8 cellular contexts compared by ENCODE assay signal in the genomic region with DNA sequence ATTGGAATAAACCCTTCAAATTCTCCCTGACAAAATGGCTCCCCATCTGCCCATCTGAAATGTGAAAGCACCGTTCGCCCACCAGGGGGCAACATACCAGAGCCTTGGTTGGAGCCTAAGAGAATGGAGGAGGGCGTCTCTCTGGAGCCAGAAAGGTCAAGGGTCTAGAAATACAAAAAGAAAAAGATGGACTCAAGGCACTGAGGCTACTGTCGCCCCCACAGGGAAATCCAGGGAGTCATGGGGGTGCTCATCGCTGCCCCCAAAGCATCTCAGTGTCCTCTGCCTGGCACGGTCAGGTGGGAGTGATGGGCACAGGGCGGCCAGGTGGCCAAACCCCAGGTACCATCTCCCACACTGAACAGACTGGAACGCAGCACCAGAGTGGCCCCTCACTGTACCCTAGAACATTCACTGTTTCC.
DNase-seq lines count a peak whose midpoint lies in the region; ATAC-seq, FAIRE-seq and TF ChIP-seq lines count a peak whose summit lies in the region.

No MANE protein-coding gene starts in this region.

- FAIRE-seq in kidney (lab: Jason Lieb, UNC): no peak

- peak; percentile 61 for DNase-seq in 8988T
- peak; percentile 60 for DNase-seq in GM12865 (ENCODE audit: low read depth)
- DNase-seq in Peyer's patch: peak in 2 of 3 donors; percentile 44 to 65
- DNase-seq in activated naive CD4-positive, alpha-beta T cell treated with Interleukin-2 at 50 U/mL for 16 hours: peak; percentile 56
- DNase-seq in kidney: no peak
- DNase-seq in stimulated activated CD8-positive, alpha-beta memory T cell treated with anti-CD3 and anti-CD28 coated beads, Interleukin-2, amount 100 ng/mL, for 48 hours (ENCODE audit: low read depth in 2 of 2): peak; percentile 25
- no peak for DNase-seq in NCI-H1436 (lab: John Stamatoyannopoulos, UW)

- H3K9me3 ChIP-seq in Peyer's patch (no peaks in the 10 kb centered on the region), kidney (ENCODE audit: control insufficient read depth in 1 of 2, low read length in 2 of 2) (no peaks in the 10 kb centered on the region)

- intact Hi-C loops in kidney (cut with DNase I): no loop called here

- H3K27ac ChIP-seq in Peyer's patch: no peak overlapping the region
- no peak overlapping the region for H3K27ac ChIP-seq in kidney (ENCODE audit: low read depth in 2 of 2, low read length in 2 of 2)

- H3K4me1 ChIP-seq in Peyer's patch: no peaks in the 10 kb centered on the region
- H3K4me1 ChIP-seq in kidney (ENCODE audit: control insufficient read depth in 1 of 2, insufficient read depth in 1 of 2, low read depth in 1 of 2, low read length in 2 of 2): no peaks in the 10 kb centered on the region

- peaks cover 0 to 95% (median 0%) of the 10 kb centered on the region in 3 donors for H3K36me3 ChIP-seq in Peyer's patch
- peaks cover 18 to 34% of the 10 kb centered on the region in 2 donors for H3K36me3 ChIP-seq in kidney (ENCODE audit: control insufficient read depth in 1 of 2, insufficient read depth in 2 of 2, low read length in 2 of 2)

- no peak for ATAC-seq in GM21360 (IDR thresholded peaks at IDR 0.05; ENCODE audit: unreplicated experiment)

- no peak overlapping the region for H3K4me3 ChIP-seq in GM12865 (ENCODE audit: low read depth, low read length)
- no peak overlapping the region for H3K4me3 ChIP-seq in Peyer's patch
- H3K4me3 ChIP-seq in kidney (ENCODE audit: low read length in 2 of 2): no peak overlapping the region

- no peak for TF ChIP-seq POLR2A in Peyer's patch (IDR thresholded peaks at IDR 0.05)

- no peak overlapping the region for H3K9ac ChIP-seq in kidney (ENCODE audit: low read length in 2 of 2)

- peak; percentile 61 for TF ChIP-seq CTCF in GM12865 (IDR thresholded peaks at IDR 0.05; ENCODE audit: insufficient read depth, low read depth, low read length, missing control alignments)
- TF ChIP-seq CTCF in Peyer's patch (IDR thresholded peaks at IDR 0.05): peak in 5 of 6 experiments; percentile 23 to 64 (median 46)
- TF ChIP-seq CTCF in kidney (IDR thresholded peaks at IDR 0.05; ENCODE audit: borderline replicate concordance, extremely low read depth, insufficient read depth): peak; percentile 44

- no peaks in the 10 kb centered on the region for H3K27me3 ChIP-seq in Peyer's patch

Comparison
In these comparisons a context has a peak if more than half of its experiments do, and no peak if none do; other contexts are left out.
1. DNase-seq: peak in 8988T (single experiment), GM12865 (single experiment), Peyer's patch (2 of 3), activated naive CD4-positive, alpha-beta T cell treated with Interleukin-2 at 50 U/mL for 16 hours (single experiment) and stimulated activated CD8-positive, alpha-beta memory T cell treated with anti-CD3 and anti-CD28 coated beads, Interleukin-2, amount 100 ng/mL, for 48 hours (2 of 2); none in kidney (single experiment) and NCI-H1436 (single experiment).
2. Peak in every context shown above with its lines, with median percentiles within 50 percentile points of each other: CTCF ChIP-seq.